Comparison of ENCODE assay signal across 10 cellular contexts in the genomic region with DNA sequence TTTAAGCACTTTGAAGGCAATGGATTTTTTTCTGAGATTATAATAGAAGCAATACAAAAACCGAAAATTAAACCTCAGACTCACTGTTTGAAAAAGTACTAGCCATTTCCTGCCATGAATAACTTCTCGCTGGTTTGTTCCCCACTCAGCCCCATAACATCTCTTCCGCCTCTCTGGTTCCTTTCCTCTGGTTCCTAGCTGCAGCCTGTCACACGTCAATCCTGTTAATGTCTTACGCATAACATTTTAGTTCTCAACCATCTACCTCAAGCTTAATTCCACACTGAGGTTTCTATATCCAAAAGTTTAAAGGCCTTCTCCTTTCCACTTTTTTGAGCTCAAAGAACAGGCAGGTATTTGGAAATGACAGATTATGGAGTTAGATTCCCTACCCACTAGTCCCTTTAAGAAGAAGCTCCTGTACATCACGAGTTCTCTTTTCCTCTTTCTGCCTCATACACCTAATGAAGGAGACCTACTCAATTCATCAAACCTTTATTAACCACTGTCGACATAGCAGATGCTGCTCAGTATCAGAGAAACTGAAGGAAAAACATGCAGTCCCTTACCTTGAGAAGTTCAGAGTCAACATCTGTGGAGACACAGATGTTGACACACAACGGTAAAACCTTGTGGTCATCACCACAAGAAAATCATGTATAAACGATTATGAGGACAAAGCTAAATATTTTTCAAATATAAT.
DNase-seq lines count a peak whose midpoint lies in the region; ATAC-seq, FAIRE-seq and TF ChIP-seq lines count a peak whose summit lies in the region.
"Had no signal": no experiment of that assay in that cellular context is flagged by ENCODE, and none has a peak within 500 bp of the region (broad histone marks: within the 10 kb centered on the region; RNA-seq: fewer than 3 reads in every experiment).

No MANE protein-coding gene starts in this region.

- ATAC-seq in HG02973 (IDR thresholded peaks at IDR 0.05; ENCODE audit: unreplicated experiment) (peak; percentile 62), SK-N-SH treated with all-trans-retinoic acid at 6 μM for 48 hours (no peak)

- H3K9me3 Mint-ChIP-seq in activated CD4-positive, alpha-beta T cell treated with anti-CD3 and anti-CD28 coated beads, Interleukin-2, amount 10 ng/mL, durations not matched to agents 24 days and 14 days: peaks cover 4% of the 10 kb centered on the region
- H3K9me3 Mint-ChIP-seq: type B pancreatic cell had no signal

- FAIRE-seq in GM19239 (lab: Jason Lieb, UNC): peak; percentile 89

- DNase-seq in GM19239 (ENCODE audit: insufficient read length, low spot score) (no peak), inferior parietal cortex (ENCODE audit: extremely low spot score) (no peak), NCI-H446 treated with DMSO at 0.1 percent for 48 hours (lab: John Stamatoyannopoulos, UW) (no peak), AG08396 (ENCODE audit: low spot score) (no peak)
- DNase-seq in activated CD4-positive, alpha-beta T cell treated with anti-CD3 and anti-CD28 coated beads, Interleukin-2, amount 10 ng/mL, durations not matched to agents 24 days and 14 days: peak; percentile 82
- DNase-seq in stimulated activated CD8-positive, alpha-beta memory T cell treated with anti-CD3 and anti-CD28 coated beads, Interleukin-12 subunit alpha, Interleukin-12 subunit beta, amount 100 ng/mL, for 4 hours (ENCODE audit: low read depth): peak; percentile 8
- DNase-seq: SIG-M5 had no signal

- peak overlapping the region; percentile 81 for H3K27ac Mint-ChIP-seq in activated CD4-positive, alpha-beta T cell treated with anti-CD3 and anti-CD28 coated beads, Interleukin-2, amount 10 ng/mL, durations not matched to agents 24 days and 14 days
- H3K27ac Mint-ChIP-seq: type B pancreatic cell had no signal

- H3K27me3 Mint-ChIP-seq in activated CD4-positive, alpha-beta T cell treated with anti-CD3 and anti-CD28 coated beads, Interleukin-2, amount 10 ng/mL, durations not matched to agents 24 days and 14 days: no peaks in the 10 kb centered on the region
- H3K27me3 Mint-ChIP-seq: type B pancreatic cell had no signal

- H3K4me1 Mint-ChIP-seq in activated CD4-positive, alpha-beta T cell treated with anti-CD3 and anti-CD28 coated beads, Interleukin-2, amount 10 ng/mL, durations not matched to agents 24 days and 14 days: peaks cover 62% of the 10 kb centered on the region

- peak overlapping the region; percentile 69 for H3K4me3 Mint-ChIP-seq in activated CD4-positive, alpha-beta T cell treated with anti-CD3 and anti-CD28 coated beads, Interleukin-2, amount 10 ng/mL, durations not matched to agents 24 days and 14 days
- H3K4me3 Mint-ChIP-seq: type B pancreatic cell had no signal

- no peaks in the 10 kb centered on the region for H3K36me3 Mint-ChIP-seq in activated CD4-positive, alpha-beta T cell treated with anti-CD3 and anti-CD28 coated beads, Interleukin-2, amount 10 ng/mL, durations not matched to agents 24 days and 14 days (ENCODE audit: low read depth)
- H3K36me3 Mint-ChIP-seq: type B pancreatic cell had no signal

- intact Hi-C loops in activated CD4-positive, alpha-beta T cell treated with anti-CD3 and anti-CD28 coated beads, Interleukin-2, amount 10 ng/mL, durations not matched to agents 24 days and 14 days (cut with micrococcal nuclease): loop anchor here (1.0 to 10.0 kb wide), 4 partner anchors 26 to 492 kb away; no protein-coding TSS in a partner anchor

TF ChIP-seq in SK-N-SH treated with all-trans-retinoic acid at 6 μM for 48 hours, 23 proteins besides CTCF, POLR2A, EP300 and RAD21:
- TF ChIP-seq ZNF8 (CRISPR knock-in tag; IDR thresholded peaks at IDR 0.05): no peak
- TF ChIP-seq, protein P1, sequence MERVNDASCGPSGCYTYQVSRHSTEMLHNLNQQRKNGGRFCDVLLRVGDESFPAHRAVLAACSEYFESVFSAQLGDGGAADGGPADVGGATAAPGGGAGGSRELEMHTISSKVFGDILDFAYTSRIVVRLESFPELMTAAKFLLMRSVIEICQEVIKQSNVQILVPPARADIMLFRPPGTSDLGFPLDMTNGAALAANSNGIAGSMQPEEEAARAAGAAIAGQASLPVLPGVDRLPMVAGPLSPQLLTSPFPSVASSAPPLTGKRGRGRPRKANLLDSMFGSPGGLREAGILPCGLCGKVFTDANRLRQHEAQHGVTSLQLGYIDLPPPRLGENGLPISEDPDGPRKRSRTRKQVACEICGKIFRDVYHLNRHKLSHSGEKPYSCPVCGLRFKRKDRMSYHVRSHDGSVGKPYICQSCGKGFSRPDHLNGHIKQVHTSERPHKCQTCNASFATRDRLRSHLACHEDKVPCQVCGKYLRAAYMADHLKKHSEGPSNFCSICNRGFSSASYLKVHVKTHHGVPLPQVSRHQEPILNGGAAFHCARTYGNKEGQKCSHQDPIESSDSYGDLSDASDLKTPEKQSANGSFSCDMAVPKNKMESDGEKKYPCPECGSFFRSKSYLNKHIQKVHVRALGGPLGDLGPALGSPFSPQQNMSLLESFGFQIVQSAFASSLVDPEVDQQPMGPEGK (CRISPR knock-in tag; IDR thresholded peaks at IDR 0.05; ENCODE audit: borderline replicate concordance): no peak
- TF ChIP-seq BACH2 (CRISPR knock-in tag; IDR thresholded peaks at IDR 0.05; ENCODE audit: borderline replicate concordance): no peak
- no peak for TF ChIP-seq RARB (CRISPR knock-in tag; IDR thresholded peaks at IDR 0.05)
TF ChIP-seq in SK-N-SH treated with all-trans-retinoic acid at 6 μM for 48 hours: peak in this region for 0.

Comparison
In these comparisons a context has a peak if more than half of its experiments do, and no peak if none do; other contexts are left out.
1. DNase-seq: peak in activated CD4-positive, alpha-beta T cell treated with anti-CD3 and anti-CD28 coated beads, Interleukin-2, amount 10 ng/mL, durations not matched to agents 24 days and 14 days (single experiment) and stimulated activated CD8-positive, alpha-beta memory T cell treated with anti-CD3 and anti-CD28 coated beads, Interleukin-12 subunit alpha, Interleukin-12 subunit beta, amount 100 ng/mL, for 4 hours (single experiment); none in GM19239 (single experiment), inferior parietal cortex (single experiment), NCI-H446 treated with DMSO at 0.1 percent for 48 hours (single experiment) and AG08396 (single experiment).